Comparison of ENCODE assay signal across 28 cellular contexts in genomic region chr18:61651145-61651879, GRCh38.
DNase-seq lines count a peak whose midpoint lies in the region; ATAC-seq, FAIRE-seq and TF ChIP-seq lines count a peak whose summit lies in the region.
"Had no signal": no experiment of that assay in that cellular context is flagged by ENCODE, and none has a peak within 500 bp of the region (broad histone marks: within the 10 kb centered on the region; RNA-seq: fewer than 3 reads in every experiment).

No MANE protein-coding gene starts in this region.

- ATAC-seq in GM21367 (IDR thresholded peaks at IDR 0.05; ENCODE audit: unreplicated experiment) (no peak), aorta (ENCODE audit: low FRiP score) (no peak), GM23338 (no peak)
- ATAC-seq: heart right ventricle; K562; left lung; natural killer cell; stimulated activated memory B cell treated with anti-CD40 and anti-IgM and Interleukin-4, amounts not matched to agents 10 μg/mL and 1 μg/mL and 100 μg/mL, for 72 hours; WTC11 had no signal

- no peak overlapping the region for H3K9ac ChIP-seq in BLaER1

- H3K4me1 ChIP-seq in BLaER1 (peaks cover 7% of the 10 kb centered on the region), muscle layer of duodenum (ENCODE audit: control insufficient read depth in 1 of 2, insufficient read depth in 2 of 2, low read length in 2 of 2) (no peaks in the 10 kb centered on the region), aorta (ENCODE audit: control insufficient read depth in 1 of 2, insufficient read depth in 2 of 2, low read length in 2 of 2) (no peaks in the 10 kb centered on the region), GM23338 (ENCODE audit: insufficient read depth) (no peaks in the 10 kb centered on the region)
- H3K4me1 ChIP-seq: left lung had no signal

- intact Hi-C loops in aorta (cut with DNase I): no loop called here

- no peak overlapping the region for H3K4me3 Mint-ChIP-seq in GM23338
- H3K4me3 Mint-ChIP-seq: activated naive CD4-positive, alpha-beta T cell treated with anti-CD3 and anti-CD28 coated beads, Interleukin-2, amount 50 U/mL, for 24 hours; CD4-positive, alpha-beta memory T cell; natural killer cell; stimulated activated memory B cell treated with anti-CD40 and anti-IgM and Interleukin-4, amounts not matched to agents 10 μg/mL and 1 μg/mL and 100 μg/mL, for 72 hours; WTC11 had no signal

- no peaks in the 10 kb centered on the region for H3F3A ChIP-seq in GM23338 (replicated peaks; ENCODE audit: low read depth)

- H3K36me3 Mint-ChIP-seq in GM23338 (ENCODE audit: low read depth): no peaks in the 10 kb centered on the region; the same call in 2 of the 3 replicates
- H3K36me3 Mint-ChIP-seq: activated naive CD4-positive, alpha-beta T cell treated with anti-CD3 and anti-CD28 coated beads, Interleukin-2, amount 50 U/mL, for 24 hours; CD4-positive, alpha-beta memory T cell; natural killer cell; stimulated activated memory B cell treated with anti-CD40 and anti-IgM and Interleukin-4, amounts not matched to agents 10 μg/mL and 1 μg/mL and 100 μg/mL, for 72 hours; WTC11 had no signal

- TF ChIP-seq CTCF in D721Med (IDR thresholded peaks at IDR 0.05; ENCODE audit: insufficient read depth, missing control alignments) (no peak), GM23338 (conservative IDR thresholded peaks at IDR 0.05; ENCODE audit: low read depth in 2 of 2) (no peak)

- peak; percentile 92 for FAIRE-seq in D721Med (lab: Jason Lieb, UNC)
- FAIRE-seq: GM18507, K562 had no signal

- DNase-seq in D721Med (ENCODE audit: insufficient read length, low spot score) (no peak), epithelial cell of prostate (ENCODE audit: low read depth, low spot score) (peak; percentile 27), aorta (no peak), SHP77 treated with DMSO at 0.1 percent for 48 hours (lab: John Stamatoyannopoulos, UW) (no peak), GM23338 (ENCODE audit: low spot score) (no peak)
- DNase-seq: anterior cingulate cortex; caudate nucleus; CD4-positive, alpha-beta memory T cell; DMS153; GDM1; heart right ventricle; left lung; MM.1S; natural killer cell; NCI-H1436; NCI-H2171; NCI-H526; stimulated activated CD4-positive, alpha-beta T cell treated with anti-CD3 and anti-CD28 coated beads, Interleukin-4, amount 100 ng/mL, for 1 hour; T-helper 9 cell had no signal

- H3K27ac ChIP-seq in BLaER1: no peak overlapping the region
- peak overlapping the region; percentile 34 for H3K27ac ChIP-seq in epithelial cell of prostate
- H3K27ac ChIP-seq in muscle layer of duodenum (ENCODE audit: low read length): peak overlapping the region; percentile 59
- H3K27ac ChIP-seq in aorta (ENCODE audit: low read depth in 1 of 2, low read length in 2 of 2): no peak overlapping the region
- no peak overlapping the region for H3K27ac ChIP-seq in GM23338 (ENCODE audit: low read depth)
- H3K27ac ChIP-seq: heart right ventricle, left lung, thoracic aorta had no signal

- H2AFZ ChIP-seq in GM23338: no peak overlapping the region

- H3K4me3 ChIP-seq in BLaER1 (no peak overlapping the region), muscle layer of duodenum (ENCODE audit: low read depth in 1 of 2, low read length in 2 of 2) (no peak overlapping the region), aorta (ENCODE audit: low read length in 2 of 2) (no peak overlapping the region), GM23338 (no peak overlapping the region)
- H3K4me3 ChIP-seq: heart right ventricle, K562, left lung, thoracic aorta had no signal

- H3K27ac Mint-ChIP-seq in GM23338: no peak overlapping the region
- H3K27ac Mint-ChIP-seq: activated naive CD4-positive, alpha-beta T cell treated with anti-CD3 and anti-CD28 coated beads, Interleukin-2, amount 50 U/mL, for 24 hours; CD4-positive, alpha-beta memory T cell; natural killer cell; stimulated activated memory B cell treated with anti-CD40 and anti-IgM and Interleukin-4, amounts not matched to agents 10 μg/mL and 1 μg/mL and 100 μg/mL, for 72 hours; WTC11 had no signal

- H3K9me3 ChIP-seq in BLaER1: no peaks in the 10 kb centered on the region
- no peaks in the 10 kb centered on the region for H3K9me3 ChIP-seq in muscle layer of duodenum (ENCODE audit: control insufficient read depth in 1 of 2, low read length in 2 of 2)
- H3K9me3 ChIP-seq in aorta (ENCODE audit: control insufficient read depth, low read length): no peaks in the 10 kb centered on the region
- H3K9me3 ChIP-seq: heart right ventricle, left lung, thoracic aorta had no signal

- H4K20me1 ChIP-seq in BLaER1: no peaks in the 10 kb centered on the region
- no peaks in the 10 kb centered on the region for H4K20me1 ChIP-seq in GM23338 (replicated peaks; ENCODE audit: insufficient read depth)

- peaks cover 2% of the 10 kb centered on the region for H3K27me3 Mint-ChIP-seq in GM23338 (ENCODE audit: insufficient read depth, low read depth, poor library complexity)
- H3K27me3 Mint-ChIP-seq: activated naive CD4-positive, alpha-beta T cell treated with anti-CD3 and anti-CD28 coated beads, Interleukin-2, amount 50 U/mL, for 24 hours; CD4-positive, alpha-beta memory T cell; stimulated activated memory B cell treated with anti-CD40 and anti-IgM and Interleukin-4, amounts not matched to agents 10 μg/mL and 1 μg/mL and 100 μg/mL, for 72 hours had no signal

- no peaks in the 10 kb centered on the region for H3K9me3 Mint-ChIP-seq in GM23338
- H3K9me3 Mint-ChIP-seq: activated naive CD4-positive, alpha-beta T cell treated with anti-CD3 and anti-CD28 coated beads, Interleukin-2, amount 50 U/mL, for 24 hours; natural killer cell; stimulated activated memory B cell treated with anti-CD40 and anti-IgM and Interleukin-4, amounts not matched to agents 10 μg/mL and 1 μg/mL and 100 μg/mL, for 72 hours had no signal

- WGBS in aorta, 2 donors: 83% methylated on average over 3 of the region's 3 CpGs

- no peaks in the 10 kb centered on the region for H3K9me2 ChIP-seq in GM23338 (ENCODE audit: insufficient read depth)

- H3K27me3 ChIP-seq in BLaER1: no peaks in the 10 kb centered on the region
- no peaks in the 10 kb centered on the region for H3K27me3 ChIP-seq in muscle layer of duodenum (ENCODE audit: low read depth, low read length)
- no peaks in the 10 kb centered on the region for H3K27me3 ChIP-seq in aorta (ENCODE audit: control insufficient read depth in 1 of 2, insufficient read depth in 2 of 2, low read length in 1 of 2)
- no peaks in the 10 kb centered on the region for H3K27me3 ChIP-seq in GM23338 (ENCODE audit: insufficient read depth)
- H3K27me3 ChIP-seq: heart right ventricle, left lung had no signal

- no peaks in the 10 kb centered on the region for H3K36me3 ChIP-seq in BLaER1
- no peaks in the 10 kb centered on the region for H3K36me3 ChIP-seq in muscle layer of duodenum (ENCODE audit: control insufficient read depth in 1 of 2, insufficient read depth in 2 of 2, low read length in 2 of 2)
- no peaks in the 10 kb centered on the region for H3K36me3 ChIP-seq in aorta (ENCODE audit: control insufficient read depth in 1 of 2, insufficient read depth in 2 of 2, low read length in 1 of 2)
- no peaks in the 10 kb centered on the region for H3K36me3 ChIP-seq in GM23338 (ENCODE audit: insufficient read depth)
- H3K36me3 ChIP-seq: heart right ventricle, left lung, thoracic aorta had no signal

- H3K4me1 Mint-ChIP-seq in GM23338: peaks cover 11% of the 10 kb centered on the region
- H3K4me1 Mint-ChIP-seq: activated naive CD4-positive, alpha-beta T cell treated with anti-CD3 and anti-CD28 coated beads, Interleukin-2, amount 50 U/mL, for 24 hours; CD4-positive, alpha-beta memory T cell; natural killer cell; stimulated activated memory B cell treated with anti-CD40 and anti-IgM and Interleukin-4, amounts not matched to agents 10 μg/mL and 1 μg/mL and 100 μg/mL, for 72 hours had no signal

- H3K79me2 ChIP-seq in GM23338 (replicated peaks; ENCODE audit: insufficient read depth): no peaks in the 10 kb centered on the region

- H3K4me2 ChIP-seq in BLaER1 (peak overlapping the region; percentile 36; the same call in 1 of the 2 replicates), GM23338 (no peak overlapping the region)

TF ChIP-seq in GM23338, 12 proteins besides CTCF, POLR2A, EP300 and RAD21 (continues in another document):
- TF ChIP-seq ZNF331 (CRISPR knock-in tag; IDR thresholded peaks at IDR 0.05; ENCODE audit: low read depth) (no peak), POLR2AphosphoS5 (IDR thresholded peaks at IDR 0.05; ENCODE audit: low read depth) (no peak), ETS1 (IDR thresholded peaks at IDR 0.05) (no peak), EZH2 (IDR thresholded peaks at IDR 0.05; ENCODE audit: low read depth, unreplicated experiment) (no peak), STAT1 (IDR thresholded peaks at IDR 0.05; ENCODE audit: unreplicated experiment) (no peak), JUNB (IDR thresholded peaks at IDR 0.05; ENCODE audit: unreplicated experiment) (no peak), CREB1 (CRISPR knock-in tag; IDR thresholded peaks at IDR 0.05; ENCODE audit: low read depth) (no peak), ZNF114 (CRISPR knock-in tag; IDR thresholded peaks at IDR 0.05) (no peak), NANOG (IDR thresholded peaks at IDR 0.05; ENCODE audit: borderline replicate concordance) (no peak), EZH2phosphoT487 (IDR thresholded peaks at IDR 0.05; ENCODE audit: unreplicated experiment) (no peak)

Comparison
In these comparisons a context has a peak if more than half of its experiments do, and no peak if none do; other contexts are left out.
1. H3K27ac ChIP-seq: peak in epithelial cell of prostate (single experiment) and muscle layer of duodenum (single experiment); none in BLaER1 (single experiment), aorta (0 of 2) and GM23338 (single experiment).